8 cellular contexts compared by ENCODE assay signal in genomic region chr1:58969176-58969575, GRCh38.
A peak's percentile ranks its signal among the peaks of the same experiment; 100 is the strongest.
DNase-seq lines count a peak whose midpoint lies in the region; ATAC-seq and TF ChIP-seq lines count a peak whose summit lies in the region.
"Not testable (repeated sequence)": the region's sequence is repeated elsewhere in the genome, so short reads cannot be mapped to it uniquely, and the experiment has no call there.

No MANE protein-coding gene starts in this region.

- not testable (repeated sequence) for H3K27me3 ChIP-seq in ascending aorta, heart right ventricle, gastrocnemius medialis, tibial artery

- H3K4me3 Mint-ChIP-seq in activated CD4-positive, alpha-beta T cell treated with anti-CD3 and anti-CD28 coated beads, Interleukin-2, amount 10 ng/mL, durations not matched to agents 24 days and 14 days; memory B cell: not testable (repeated sequence)

- H3K36me3 ChIP-seq in ascending aorta, heart right ventricle, gastrocnemius medialis, tibial artery: not testable (repeated sequence)

- not testable (repeated sequence) for H3K4me3 ChIP-seq in ascending aorta, heart right ventricle, gastrocnemius medialis, tibial artery

- intact Hi-C loops in activated CD4-positive, alpha-beta T cell treated with anti-CD3 and anti-CD28 coated beads, Interleukin-2, amount 10 ng/mL, durations not matched to agents 24 days and 14 days (cut with micrococcal nuclease), result loop anchor here (2.0 to 5.0 kb wide), 2 partner anchors 38 to 52 kb away; no protein-coding TSS in a partner anchor
- intact Hi-C loops in ascending aorta (cut with DNase I); tibial artery (cut with DNase I; ENCODE audit: low total_unique reads): not testable (repeated sequence)
- intact Hi-C loops in heart right ventricle (cut with DNase I), result loop anchor here in 1 of 10 donors (5.0 kb wide), 1 partner anchor 37 kb away; no protein-coding TSS in a partner anchor
- intact Hi-C loops in gastrocnemius medialis (cut with DNase I; ENCODE audit: low total_unique reads), result loop anchor here (5.0 kb wide), 1 partner anchor 87 kb away; no protein-coding TSS in a partner anchor

- H3K4me1 ChIP-seq in ascending aorta, result not testable (repeated sequence)
- H3K4me1 ChIP-seq in heart right ventricle (peaks cover 5 to 37% (median 30%) of the 10 kb centered on the region in 9 donors), gastrocnemius medialis (peaks cover 65% of the 10 kb centered on the region in 2 donors), tibial artery (peaks cover 0 to 16% (median 8%) of the 10 kb centered on the region in 4 donors)

- in situ Hi-C loops in gastrocnemius medialis (cut with MboI; ENCODE audit: low sequenced_read_pairs in 4 of 4), result loop anchor here in 2 of 4 donors (5.0 kb wide), 1 partner anchor 67 kb away; no protein-coding TSS in a partner anchor

- not testable (repeated sequence) for TF ChIP-seq CTCF in C4-2B (conservative IDR thresholded peaks at IDR 0.05); ascending aorta (IDR thresholded peaks at IDR 0.05); heart right ventricle (IDR thresholded peaks at IDR 0.05); gastrocnemius medialis (IDR thresholded peaks at IDR 0.05 in 4 of 5, conservative IDR thresholded peaks at IDR 0.05 in 1 of 5); tibial artery (IDR thresholded peaks at IDR 0.05)

- H3K27ac ChIP-seq in C4-2B, result peak overlapping the region; percentile 67; the same call in 1 of the 2 replicates
- peak overlapping the region; percentile 82 to 90 for H3K27ac ChIP-seq in ascending aorta
- peak overlapping the region in 9 of 10 donors; percentile 67 to 91 (median 84) for H3K27ac ChIP-seq in heart right ventricle
- H3K27ac ChIP-seq in gastrocnemius medialis, result peak overlapping the region; percentile 90 to 96 (median 93)
- H3K27ac ChIP-seq in tibial artery, result peak overlapping the region; percentile 82 to 85

- peak; percentile 28 for DNase-seq in NK-92 treated with Interleukin-12 subunit alpha and Interleukin-12 subunit beta, amount 100 ng/mL, for 24 hours (lab: John Stamatoyannopoulos, UW)
- DNase-seq in activated CD4-positive, alpha-beta T cell treated with anti-CD3 and anti-CD28 coated beads, Interleukin-2, amount 10 ng/mL, durations not matched to agents 24 days and 14 days; ascending aorta (ENCODE audit: low spot score in 2 of 2); heart right ventricle; memory B cell (ENCODE audit: low spot score in 2 of 2); gastrocnemius medialis; tibial artery: not testable (repeated sequence)

- peaks cover 32% of the 10 kb centered on the region for H3K4me1 Mint-ChIP-seq in activated CD4-positive, alpha-beta T cell treated with anti-CD3 and anti-CD28 coated beads, Interleukin-2, amount 10 ng/mL, durations not matched to agents 24 days and 14 days
- peaks cover 43% of the 10 kb centered on the region for H3K4me1 Mint-ChIP-seq in memory B cell

- not testable (repeated sequence) for H3K36me3 Mint-ChIP-seq in activated CD4-positive, alpha-beta T cell treated with anti-CD3 and anti-CD28 coated beads, Interleukin-2, amount 10 ng/mL, durations not matched to agents 24 days and 14 days (ENCODE audit: low read depth); memory B cell

- not testable (repeated sequence) for H3K9me3 Mint-ChIP-seq in activated CD4-positive, alpha-beta T cell treated with anti-CD3 and anti-CD28 coated beads, Interleukin-2, amount 10 ng/mL, durations not matched to agents 24 days and 14 days; memory B cell

- not testable (repeated sequence) for TF ChIP-seq POLR2A in gastrocnemius medialis (IDR thresholded peaks at IDR 0.05)

- peak overlapping the region; percentile 98 for H3K27ac Mint-ChIP-seq in activated CD4-positive, alpha-beta T cell treated with anti-CD3 and anti-CD28 coated beads, Interleukin-2, amount 10 ng/mL, durations not matched to agents 24 days and 14 days
- H3K27ac Mint-ChIP-seq in memory B cell, result peak overlapping the region; percentile 95

- H3K9me3 ChIP-seq in ascending aorta, heart right ventricle, gastrocnemius medialis, tibial artery: not testable (repeated sequence)

- not testable (repeated sequence) for H3K27me3 Mint-ChIP-seq in activated CD4-positive, alpha-beta T cell treated with anti-CD3 and anti-CD28 coated beads, Interleukin-2, amount 10 ng/mL, durations not matched to agents 24 days and 14 days; memory B cell

- not testable (repeated sequence) for ATAC-seq in heart right ventricle; memory B cell (ENCODE audit: low read depth); gastrocnemius medialis
